Comparison of ENCODE assay signal across 30 cellular contexts in the genomic region with DNA sequence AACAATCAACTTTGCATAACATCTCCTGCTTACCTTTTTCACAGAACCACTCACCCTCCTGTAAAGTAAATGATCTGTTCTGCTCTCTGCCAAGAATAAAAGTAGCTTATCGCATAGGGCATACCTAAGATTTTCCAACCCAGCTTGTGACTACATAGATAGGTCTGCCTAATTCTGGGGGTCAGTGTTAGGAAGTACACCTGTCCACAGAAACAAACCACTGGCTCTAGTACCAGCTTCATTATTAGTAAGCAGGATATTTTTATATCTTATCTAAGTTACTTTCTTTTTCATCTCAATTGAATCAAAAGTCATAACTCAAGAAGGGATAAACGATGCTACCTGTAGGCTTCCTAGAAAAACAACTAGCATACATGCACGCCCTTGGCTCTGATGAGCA. TPM values are rescaled to one million over a fixed set of nuclear protein-coding genes. Genes with fewer than 3 reads are reported as not detected.
"Had no signal": no experiment of that assay in that cellular context is flagged by ENCODE, and none has a peak within 500 bp of the region (broad histone marks: within the 10 kb centered on the region; RNA-seq: fewer than 3 reads in every experiment).

No MANE protein-coding gene starts in this region.

- H3K4me1 ChIP-seq: esophagus muscularis mucosa, parathyroid adenoma, testis had no signal

- H3K27me3 Mint-ChIP-seq: activated CD4-positive, alpha-beta memory T cell treated with anti-CD3 and anti-CD28 coated beads for 36 hours; activated CD4-positive, alpha-beta T cell treated with anti-CD3 and anti-CD28 coated beads, Interleukin-2, amount 10 ng/mL, durations not matched to agents 24 days and 14 days had no signal

- H3K9ac ChIP-seq: parathyroid adenoma had no signal

- H3K36me3 Mint-ChIP-seq: activated CD4-positive, alpha-beta memory T cell treated with anti-CD3 and anti-CD28 coated beads for 36 hours; mesothelial cell of epicardium; naive B cell had no signal

- H2AFZ ChIP-seq: parathyroid adenoma had no signal

- H3K4me1 Mint-ChIP-seq: activated CD4-positive, alpha-beta T cell treated with anti-CD3 and anti-CD28 coated beads, Interleukin-2, amount 10 ng/mL, durations not matched to agents 24 days and 14 days; naive B cell; nephron progenitor cell had no signal

- DNase-seq: activated CD4-positive, alpha-beta memory T cell treated with anti-CD3 and anti-CD28 coated beads for 36 hours; activated CD4-positive, alpha-beta T cell treated with anti-CD3 and anti-CD28 coated beads, Interleukin-2, amount 10 ng/mL, durations not matched to agents 24 days and 14 days; activated CD4-positive, CD25-positive, alpha-beta regulatory T cell treated with anti-CD3 and anti-CD28 coated beads, Interleukin-2, amount 50 U/mL, for 72 hours; activated CD8-positive, alpha-beta memory T cell treated with anti-CD3 and anti-CD28 coated beads, Interleukin-2, amount 50 U/mL, for 4 hours; activated gamma-delta T cell; activated naive CD4-positive, alpha-beta T cell treated with anti-CD3 and anti-CD28 coated beads, Interleukin-2, amount 50 U/mL, for 16 hours; activated T-cell treated with anti-CD3 and anti-CD28 coated beads, Interleukin-2, amount 50 U/mL, for 1 hour; amniotic stem cell; caudate nucleus; foreskin melanocyte; left ventricle myocardium superior; mammary epithelial cell; naive B cell; nephron progenitor cell; right cardiac atrium; stimulated activated CD4-positive, alpha-beta T cell treated with anti-CD3 and anti-CD28 coated beads, Interleukin-4, amount 100 ng/mL, for 1 hour; stimulated activated naive CD8-positive, alpha-beta T cell treated with anti-CD3 and anti-CD28 coated beads, Interleukin-15, Interleukin-2, amounts not matched to agents 100 U/mL and 50 U/mL, for 24 hours; T-helper 9 cell; testis; transverse colon had no signal

- H3K79me2 ChIP-seq: parathyroid adenoma had no signal

- H3K4me3 Mint-ChIP-seq: activated CD4-positive, alpha-beta memory T cell treated with anti-CD3 and anti-CD28 coated beads for 36 hours; activated CD4-positive, alpha-beta T cell treated with anti-CD3 and anti-CD28 coated beads, Interleukin-2, amount 10 ng/mL, durations not matched to agents 24 days and 14 days; activated T-helper 1 cell treated with anti-CD3 and anti-CD28 coated beads, Interleukin-12 subunit alpha, Interleukin-12 subunit beta, Interleukin-2, Interleukin-4 antibody, amounts not matched to agents 30 ng/mL and 10 ng/mL and 1 ng/mL, durations not matched to agents 14 hours and 24 hours and 36 hours; mesothelial cell of epicardium; naive B cell; nephron progenitor cell; T-helper 1 cell treated with Interleukin-12 subunit alpha and Interleukin-12 subunit beta and Interleukin-4 antibody, amounts not matched to agents 30 μg/mL and 1 μg/mL, for 36 hours had no signal

- H3K36me3 ChIP-seq: esophagus muscularis mucosa, transverse colon had no signal

- H3K9me3 ChIP-seq: esophagus muscularis mucosa, testis, transverse colon had no signal

- H3K27ac ChIP-seq: esophagus muscularis mucosa, parathyroid adenoma, testis, transverse colon had no signal

- ATAC-seq: left ventricle myocardium superior; right cardiac atrium; stimulated activated naive CD8-positive, alpha-beta T cell treated with anti-CD3 and anti-CD28 coated beads, Interleukin-15, Interleukin-2, amounts not matched to agents 100 U/mL and 50 U/mL, for 24 hours had no signal

- H3K9me3 Mint-ChIP-seq: activated CD4-positive, alpha-beta memory T cell treated with anti-CD3 and anti-CD28 coated beads for 36 hours; activated CD4-positive, alpha-beta T cell treated with anti-CD3 and anti-CD28 coated beads, Interleukin-2, amount 10 ng/mL, durations not matched to agents 24 days and 14 days; activated T-helper 1 cell treated with anti-CD3 and anti-CD28 coated beads, Interleukin-12 subunit alpha, Interleukin-12 subunit beta, Interleukin-2, Interleukin-4 antibody, amounts not matched to agents 30 ng/mL and 10 ng/mL and 1 ng/mL, durations not matched to agents 14 hours and 24 hours and 36 hours; mesothelial cell of epicardium; naive B cell; nephron progenitor cell; T-helper 1 cell treated with Interleukin-12 subunit alpha and Interleukin-12 subunit beta and Interleukin-4 antibody, amounts not matched to agents 30 μg/mL and 1 μg/mL, for 36 hours had no signal

- H3K27me3 ChIP-seq: esophagus muscularis mucosa, testis, transverse colon had no signal

- FAIRE-seq: astrocyte, islet of Langerhans had no signal

- H3K4me3 ChIP-seq: esophagus muscularis mucosa, testis, transverse colon had no signal

- H3K27ac Mint-ChIP-seq: activated CD4-positive, alpha-beta memory T cell treated with anti-CD3 and anti-CD28 coated beads for 36 hours; activated CD4-positive, alpha-beta T cell treated with anti-CD3 and anti-CD28 coated beads, Interleukin-2, amount 10 ng/mL, durations not matched to agents 24 days and 14 days; activated T-helper 1 cell treated with anti-CD3 and anti-CD28 coated beads, Interleukin-12 subunit alpha, Interleukin-12 subunit beta, Interleukin-2, Interleukin-4 antibody, amounts not matched to agents 30 ng/mL and 10 ng/mL and 1 ng/mL, durations not matched to agents 14 hours and 24 hours and 36 hours; mesothelial cell of epicardium; naive B cell; nephron progenitor cell; T-helper 1 cell treated with Interleukin-12 subunit alpha and Interleukin-12 subunit beta and Interleukin-4 antibody, amounts not matched to agents 30 μg/mL and 1 μg/mL, for 36 hours had no signal

RNA-seq across cellular contexts. Expression of a gene that starts 23.8 kb away (rescaled TPM):
- total RNA-seq: activated CD4-positive, alpha-beta memory T cell treated with anti-CD3 and anti-CD28 coated beads for 36 hours; activated CD4-positive, alpha-beta T cell treated with anti-CD3 and anti-CD28 coated beads, Interleukin-2, amount 10 ng/mL, durations not matched to agents 24 days and 14 days; activated CD8-positive, alpha-beta memory T cell treated with anti-CD3 and anti-CD28 coated beads for 36 hours; activated T-helper 1 cell treated with anti-CD3 and anti-CD28 coated beads, Interleukin-12 subunit alpha, Interleukin-12 subunit beta, Interleukin-2, Interleukin-4 antibody, amounts not matched to agents 30 ng/mL and 10 ng/mL and 1 ng/mL, durations not matched to agents 14 hours and 24 hours and 36 hours had no signal

RNA-seq across cellular contexts. Expression of a gene that starts 39.9 kb away (rescaled TPM):
- total RNA-seq: activated CD4-positive, alpha-beta memory T cell treated with anti-CD3 and anti-CD28 coated beads for 36 hours; activated CD4-positive, alpha-beta T cell treated with anti-CD3 and anti-CD28 coated beads, Interleukin-2, amount 10 ng/mL, durations not matched to agents 24 days and 14 days; activated CD8-positive, alpha-beta memory T cell treated with anti-CD3 and anti-CD28 coated beads for 36 hours; activated T-helper 1 cell treated with anti-CD3 and anti-CD28 coated beads, Interleukin-12 subunit alpha, Interleukin-12 subunit beta, Interleukin-2, Interleukin-4 antibody, amounts not matched to agents 30 ng/mL and 10 ng/mL and 1 ng/mL, durations not matched to agents 14 hours and 24 hours and 36 hours; astrocyte; esophagus muscularis mucosa; left ventricle myocardium superior; mammary epithelial cell; mesothelial cell of epicardium; pulmonary artery endothelial cell; right cardiac atrium; testis; transverse colon; urinary bladder had no signal
- polyA plus RNA-seq: mammary epithelial cell, right cardiac atrium, urinary bladder had no signal

RNA-seq across cellular contexts. Expression of a gene that starts 56.5 kb away (rescaled TPM):
- total RNA-seq: activated CD4-positive, alpha-beta memory T cell treated with anti-CD3 and anti-CD28 coated beads for 36 hours; activated CD4-positive, alpha-beta T cell treated with anti-CD3 and anti-CD28 coated beads, Interleukin-2, amount 10 ng/mL, durations not matched to agents 24 days and 14 days; activated CD8-positive, alpha-beta memory T cell treated with anti-CD3 and anti-CD28 coated beads for 36 hours; activated T-helper 1 cell treated with anti-CD3 and anti-CD28 coated beads, Interleukin-12 subunit alpha, Interleukin-12 subunit beta, Interleukin-2, Interleukin-4 antibody, amounts not matched to agents 30 ng/mL and 10 ng/mL and 1 ng/mL, durations not matched to agents 14 hours and 24 hours and 36 hours; transverse colon had no signal
- polyA plus RNA-seq: urinary bladder had no signal
